Comparison of ENCODE assay signal across 8 cellular contexts in the genomic region with DNA sequence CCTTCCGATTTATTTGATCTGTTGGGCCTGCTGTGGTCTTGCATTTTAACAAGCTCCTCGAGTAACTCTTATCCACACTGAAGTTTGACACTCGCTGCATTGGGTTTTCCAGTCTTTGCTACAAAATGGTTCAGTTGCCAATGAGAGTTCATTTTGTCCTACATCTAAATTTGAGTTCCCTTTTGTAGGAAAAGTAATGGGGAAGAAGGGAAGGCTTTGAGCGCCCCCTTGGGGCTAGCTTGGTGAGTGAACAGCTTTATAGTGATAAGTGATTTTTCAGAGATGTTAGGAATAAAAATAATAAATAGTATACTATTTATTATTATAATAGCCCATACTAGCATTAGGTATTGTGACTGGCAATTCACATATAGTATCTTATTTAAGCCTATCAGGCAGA.
A peak's percentile ranks its signal among the peaks of the same experiment; 100 is the strongest.
DNase-seq lines count a peak whose midpoint lies in the region; ATAC-seq, FAIRE-seq and TF ChIP-seq lines count a peak whose summit lies in the region.

No MANE protein-coding gene starts in this region.

- no peak overlapping the region for H2BK12ac ChIP-seq in trophoblast cell (ENCODE audit: low read length)

- H3K27ac ChIP-seq in HL-60 (replicated peaks), result no peak overlapping the region
- H3K27ac ChIP-seq in trophoblast cell (ENCODE audit: low read depth, low read length), result no peak overlapping the region
- H3K27ac ChIP-seq in aorta (ENCODE audit: low read depth in 1 of 2, low read length in 2 of 2), result no peak overlapping the region

- no peak overlapping the region for H4K8ac ChIP-seq in trophoblast cell (ENCODE audit: low read depth, low read length)

- H3K4me1 ChIP-seq in trophoblast cell (ENCODE audit: control insufficient read depth in 1 of 2, insufficient read depth in 2 of 2, low read length in 2 of 2) (no peaks in the 10 kb centered on the region), aorta (ENCODE audit: control insufficient read depth in 1 of 2, insufficient read depth in 2 of 2, low read length in 2 of 2) (no peaks in the 10 kb centered on the region)

- intact Hi-C loops in aorta (cut with DNase I), result no loop called here

- H3K36me3 ChIP-seq in trophoblast cell (ENCODE audit: control insufficient read depth in 1 of 2, insufficient read depth in 2 of 2, low read length in 2 of 2) (no peaks in the 10 kb centered on the region), aorta (ENCODE audit: control insufficient read depth in 1 of 2, insufficient read depth in 2 of 2, low read length in 1 of 2) (no peaks in the 10 kb centered on the region)

- no peaks in the 10 kb centered on the region for H3K27me3 ChIP-seq in HL-60 (ENCODE audit: insufficient read depth, poor library complexity, severe bottlenecking)
- no peaks in the 10 kb centered on the region for H3K27me3 ChIP-seq in trophoblast cell (ENCODE audit: insufficient read depth, low read length)
- no peaks in the 10 kb centered on the region for H3K27me3 ChIP-seq in aorta (ENCODE audit: control insufficient read depth in 1 of 2, insufficient read depth in 2 of 2, low read length in 1 of 2)

- H3K79me1 ChIP-seq in trophoblast cell (ENCODE audit: low read length), result no peaks in the 10 kb centered on the region

- H3K9ac ChIP-seq in trophoblast cell (ENCODE audit: low read length), result no peak overlapping the region

- H2AK5ac ChIP-seq in trophoblast cell (ENCODE audit: low read length), result no peak overlapping the region

- WGBS in trophoblast cell (ENCODE audit: extremely low coverage, insufficient coverage, insufficient read length), result no CpG with 5 or more reads among the region's 4 CpGs
- 50 to 54% methylated on average over 4 of the region's 4 CpGs for WGBS in aorta, 2 donors

- H2AFZ ChIP-seq in trophoblast cell (ENCODE audit: insufficient read depth, low read length, poor library complexity), result no peak overlapping the region

- H3K18ac ChIP-seq in trophoblast cell (ENCODE audit: low read length), result no peak overlapping the region

- H4K91ac ChIP-seq in trophoblast cell (ENCODE audit: low read depth, low read length), result no peak overlapping the region

- H3K14ac ChIP-seq in trophoblast cell (ENCODE audit: low read length), result no peak overlapping the region

- H3K4ac ChIP-seq in trophoblast cell (ENCODE audit: low read depth, low read length), result no peak overlapping the region

- FAIRE-seq in frontal cortex (lab: Jason Lieb, UNC), result peak; percentile 94

- ATAC-seq in aorta (ENCODE audit: low FRiP score), result no peak
- no peak for ATAC-seq in HG02678 (IDR thresholded peaks at IDR 0.05; ENCODE audit: unreplicated experiment)

- TF ChIP-seq CTCF in HL-60 (IDR thresholded peaks at IDR 0.05; ENCODE audit: insufficient read depth, low read length), result peak; percentile 60

- no peak overlapping the region for H2BK5ac ChIP-seq in trophoblast cell (ENCODE audit: low read depth, low read length, poor library complexity)

- no peak overlapping the region for H3K4me2 ChIP-seq in trophoblast cell (ENCODE audit: low read length)

- H3K79me2 ChIP-seq in trophoblast cell (ENCODE audit: control insufficient read depth, insufficient read depth, low read length, poor library complexity), result no peaks in the 10 kb centered on the region

- H2BK120ac ChIP-seq in trophoblast cell (ENCODE audit: insufficient read depth, low read length, poor library complexity), result no peak overlapping the region

- peak; percentile 72 for DNase-seq in Ammon's horn (ENCODE audit: low spot score)
- peak in 1 of 2 experiments; percentile 80 for DNase-seq in HL-60 (ENCODE audit: low read depth in 1 of 2, low spot score in 1 of 2)
- DNase-seq in OCI-M2 (lab: John Stamatoyannopoulos, UW; ENCODE audit: unreplicated experiment), result peak; percentile 18
- peak; percentile 32 for DNase-seq in activated effector memory CD4-positive, alpha-beta T cell treated with Interleukin-2 at 50 U/mL for 16 hours
- DNase-seq in frontal cortex (ENCODE audit: low spot score in 2 of 2), result no peak
- peak; percentile 66 to 87 for DNase-seq in trophoblast cell
- DNase-seq in aorta, result peak; percentile 80 to 84

- H3K23ac ChIP-seq in trophoblast cell (ENCODE audit: low read length), result no peak overlapping the region

- H4K12ac ChIP-seq in trophoblast cell (ENCODE audit: low read depth, low read length), result no peak overlapping the region

- H3K4me3 ChIP-seq in HL-60 (replicated peaks; ENCODE audit: insufficient read depth, low read length), result no peak overlapping the region
- no peak overlapping the region for H3K4me3 ChIP-seq in trophoblast cell (ENCODE audit: low read depth, low read length)
- no peak overlapping the region for H3K4me3 ChIP-seq in aorta (ENCODE audit: low read length in 2 of 2)

- no peaks in the 10 kb centered on the region for H3K9me3 ChIP-seq in trophoblast cell (ENCODE audit: insufficient read depth, low read depth, low read length)
- peaks cover 2% of the 10 kb centered on the region for H3K9me3 ChIP-seq in aorta (ENCODE audit: control insufficient read depth, low read length)

Comparison
In these comparisons a context has a peak if more than half of its experiments do, and no peak if none do; other contexts are left out.
1. DNase-seq: peak in Ammon's horn (single experiment), OCI-M2 (single experiment), activated effector memory CD4-positive, alpha-beta T cell treated with Interleukin-2 at 50 U/mL for 16 hours (single experiment), trophoblast cell (2 of 2) and aorta (2 of 2); none in frontal cortex (0 of 2).